In genomic region chr17:32016231-32016630, GRCh38 we compare ENCODE assay signal across 1 cellular context.
TF ChIP-seq lines count a peak whose summit lies in the region.

No MANE protein-coding gene starts in this region.

TF ChIP-seq in GM23338, 12 proteins besides CTCF, POLR2A, EP300 and RAD21:
- TF ChIP-seq NANOG (IDR thresholded peaks at IDR 0.05; ENCODE audit: borderline replicate concordance) (no peak), ZNF331 (CRISPR knock-in tag; IDR thresholded peaks at IDR 0.05; ENCODE audit: low read depth) (no peak), CREB1 (CRISPR knock-in tag; IDR thresholded peaks at IDR 0.05; ENCODE audit: low read depth) (no peak), ZNF114 (CRISPR knock-in tag; IDR thresholded peaks at IDR 0.05) (no peak), POLR2AphosphoS5 (IDR thresholded peaks at IDR 0.05; ENCODE audit: low read depth) (no peak), ETS1 (IDR thresholded peaks at IDR 0.05) (no peak), JUNB (IDR thresholded peaks at IDR 0.05; ENCODE audit: unreplicated experiment) (no peak), EZH2phosphoT487 (IDR thresholded peaks at IDR 0.05; ENCODE audit: unreplicated experiment) (no peak), STAT1 (IDR thresholded peaks at IDR 0.05; ENCODE audit: unreplicated experiment) (no peak), REST (IDR thresholded peaks at IDR 0.05; ENCODE audit: unreplicated experiment) (no peak), EZH2 (IDR thresholded peaks at IDR 0.05; ENCODE audit: low read depth, unreplicated experiment) (no peak), ZNF462 (CRISPR knock-in tag; IDR thresholded peaks at IDR 0.05) (no peak)
